In the genomic region with DNA sequence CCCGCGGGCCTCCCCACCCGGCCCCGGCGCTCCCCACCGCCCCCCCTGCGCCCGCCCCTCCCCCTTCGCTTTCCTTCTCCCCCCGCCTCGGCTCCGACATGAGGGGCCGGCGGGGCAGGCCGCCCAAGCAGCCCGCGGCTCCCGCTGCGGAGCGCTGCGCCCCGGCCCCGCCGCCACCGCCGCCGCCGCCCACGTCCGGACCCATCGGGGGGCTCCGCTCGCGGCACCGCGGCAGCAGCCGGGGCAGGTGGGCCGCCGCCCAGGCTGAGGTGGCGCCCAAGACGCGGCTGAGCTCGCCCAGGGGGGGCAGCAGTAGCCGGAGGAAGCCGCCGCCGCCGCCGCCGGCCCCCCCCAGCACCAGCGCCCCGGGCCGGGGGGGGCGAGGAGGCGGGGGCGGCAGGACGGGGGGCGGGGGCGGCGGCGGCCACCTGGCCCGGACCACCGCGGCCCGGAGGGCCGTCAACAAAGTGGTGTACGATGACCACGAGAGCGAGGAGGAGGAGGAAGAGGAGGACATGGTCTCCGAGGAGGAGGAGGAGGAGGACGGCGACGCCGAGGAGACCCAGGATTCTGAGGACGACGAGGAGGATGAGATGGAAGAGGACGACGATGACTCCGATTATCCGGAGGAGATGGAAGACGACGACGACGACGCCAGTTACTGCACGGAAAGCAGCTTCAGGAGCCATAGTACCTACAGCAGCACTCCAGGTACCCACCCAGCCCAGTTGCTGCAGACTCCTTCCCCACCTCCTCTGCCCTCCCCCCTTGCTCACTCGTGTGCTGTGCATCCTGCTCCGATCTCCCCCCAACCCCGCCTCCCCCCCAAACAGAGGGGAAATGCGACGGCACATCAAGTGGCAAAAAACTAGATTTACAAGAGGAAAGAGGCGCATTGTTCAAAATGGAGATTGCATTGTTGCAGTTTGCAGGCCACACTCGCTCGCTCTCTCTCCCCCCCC, we compare ENCODE assay signal across 8 cellular contexts. TPM values are rescaled to one million over a fixed set of nuclear protein-coding genes. Genes with fewer than 3 reads are reported as not detected.
DNase-seq lines count a peak whose midpoint lies in the region; ATAC-seq and TF ChIP-seq lines count a peak whose summit lies in the region.
"Not testable (repeated sequence)": the region's sequence is repeated elsewhere in the genome, so short reads cannot be mapped to it uniquely, and the experiment has no call there.

No MANE protein-coding gene starts in this region.

- no CpG with 5 or more reads among the region's 94 CpGs for WGBS in neuronal stem cell (ENCODE audit: extremely low coverage in 2 of 2, insufficient read length in 2 of 2, insufficient replicate concordance in 1 of 2), 2 donors

- H2BK15ac ChIP-seq in neuronal stem cell (ENCODE audit: low read length) = not testable (repeated sequence)

- H4K20me1 ChIP-seq in Loucy (ENCODE audit: insufficient read depth, low read length, poor library complexity, severe bottlenecking) = peaks cover 43% of the 10 kb centered on the region

- ATAC-seq in stimulated activated naive CD8-positive, alpha-beta T cell treated with anti-CD3 and anti-CD28 coated beads, Interleukin-15, amount 100 ng/mL, for 72 hours = peak; percentile 65

- peak overlapping the region; percentile 95 for H3K4me3 Mint-ChIP-seq in T-helper 1 cell treated with Interleukin-12 subunit alpha and Interleukin-12 subunit beta and Interleukin-4 antibody, amounts not matched to agents 30 μg/mL and 1 μg/mL, for 36 hours
- peak overlapping the region; percentile 88 for H3K4me3 Mint-ChIP-seq in activated naive CD8-positive, alpha-beta T cell treated with anti-CD3 and anti-CD28 coated beads for 36 hours
- peak overlapping the region; percentile 100 for H3K4me3 Mint-ChIP-seq in glutamatergic neuron (ENCODE audit: unreplicated experiment)
- H3K4me3 Mint-ChIP-seq in stimulated activated naive CD8-positive, alpha-beta T cell treated with anti-CD3 and anti-CD28 coated beads, Interleukin-15, amount 100 ng/mL, for 72 hours = peak overlapping the region; percentile 91 to 93

- peak overlapping the region; percentile 94 for H3K27ac Mint-ChIP-seq in T-helper 1 cell treated with Interleukin-12 subunit alpha and Interleukin-12 subunit beta and Interleukin-4 antibody, amounts not matched to agents 30 μg/mL and 1 μg/mL, for 36 hours
- peak overlapping the region; percentile 94 for H3K27ac Mint-ChIP-seq in activated naive CD8-positive, alpha-beta T cell treated with anti-CD3 and anti-CD28 coated beads for 36 hours
- peak overlapping the region; percentile 100 for H3K27ac Mint-ChIP-seq in glutamatergic neuron (ENCODE audit: unreplicated experiment)
- H3K27ac Mint-ChIP-seq in stimulated activated naive CD8-positive, alpha-beta T cell treated with anti-CD3 and anti-CD28 coated beads, Interleukin-15, amount 100 ng/mL, for 72 hours = peak overlapping the region; percentile 94 to 96

- H2AFZ ChIP-seq in Loucy (ENCODE audit: low read length) = not testable (repeated sequence)
- peak overlapping the region; percentile 99 for H2AFZ ChIP-seq in neuronal stem cell (ENCODE audit: low read length)

- H3K4me1 Mint-ChIP-seq in T-helper 1 cell treated with Interleukin-12 subunit alpha and Interleukin-12 subunit beta and Interleukin-4 antibody, amounts not matched to agents 30 μg/mL and 1 μg/mL, for 36 hours (ENCODE audit: low read depth) = peaks cover 29% of the 10 kb centered on the region
- H3K4me1 Mint-ChIP-seq in activated naive CD8-positive, alpha-beta T cell treated with anti-CD3 and anti-CD28 coated beads for 36 hours = peaks cover 39% of the 10 kb centered on the region
- peaks cover 15% of the 10 kb centered on the region for H3K4me1 Mint-ChIP-seq in glutamatergic neuron (ENCODE audit: low read depth, unreplicated experiment)
- H3K4me1 Mint-ChIP-seq in stimulated activated naive CD8-positive, alpha-beta T cell treated with anti-CD3 and anti-CD28 coated beads, Interleukin-15, amount 100 ng/mL, for 72 hours = peaks cover 33% of the 10 kb centered on the region

- H3K27me3 ChIP-seq in Loucy (ENCODE audit: insufficient read depth, low read length, poor library complexity, severe bottlenecking); neuronal stem cell (ENCODE audit: control insufficient read depth in 3 of 3, insufficient read depth in 3 of 3, low read depth in 1 of 3, low read length in 3 of 3): not testable (repeated sequence)

- H2BK120ac ChIP-seq in neuronal stem cell (ENCODE audit: low read depth, low read length) = not testable (repeated sequence)

- H3F3A ChIP-seq in Loucy (ENCODE audit: low read depth) = not testable (repeated sequence)

- not testable (repeated sequence) for H2BK12ac ChIP-seq in neuronal stem cell (ENCODE audit: low read length)

- TF ChIP-seq CTCF in Loucy (conservative IDR thresholded peaks at IDR 0.05; ENCODE audit: low read length); glutamatergic neuron (IDR thresholded peaks at IDR 0.05; ENCODE audit: partially characterized antibody, unreplicated experiment): not testable (repeated sequence)

- H3K79me1 ChIP-seq in neuronal stem cell (ENCODE audit: low read depth, low read length) = not testable (repeated sequence)

- not testable (repeated sequence) for H3K9me3 ChIP-seq in ES-I3 (ENCODE audit: control insufficient read depth, insufficient read depth, low read length); Loucy (ENCODE audit: insufficient read depth, low read depth, low read length); neuronal stem cell (replicated peaks in 1 of 2; ENCODE audit: control insufficient read depth in 2 of 2, insufficient read depth in 1 of 2, low read depth in 1 of 2, low read length in 2 of 2)

- not testable (repeated sequence) for H4K8ac ChIP-seq in neuronal stem cell (ENCODE audit: low read depth, low read length)

- peaks cover 53% of the 10 kb centered on the region for H3K79me2 ChIP-seq in Loucy (ENCODE audit: insufficient read depth, low read length)

- H3K36me3 ChIP-seq in ES-I3 (ENCODE audit: insufficient read depth, low read length); Loucy (ENCODE audit: insufficient read depth, low read length): not testable (repeated sequence)
- H3K36me3 ChIP-seq in neuronal stem cell (replicated peaks in 1 of 2; ENCODE audit: control insufficient read depth in 2 of 2, insufficient read depth in 2 of 2, low read length in 2 of 2) = peaks cover 0 to 15% of the 10 kb centered on the region in 2 donors

- peaks cover 12% of the 10 kb centered on the region for H3K27me3 Mint-ChIP-seq in T-helper 1 cell treated with Interleukin-12 subunit alpha and Interleukin-12 subunit beta and Interleukin-4 antibody, amounts not matched to agents 30 μg/mL and 1 μg/mL, for 36 hours (ENCODE audit: low read depth)
- not testable (repeated sequence) for H3K27me3 Mint-ChIP-seq in activated naive CD8-positive, alpha-beta T cell treated with anti-CD3 and anti-CD28 coated beads for 36 hours; glutamatergic neuron (ENCODE audit: unreplicated experiment); stimulated activated naive CD8-positive, alpha-beta T cell treated with anti-CD3 and anti-CD28 coated beads, Interleukin-15, amount 100 ng/mL, for 72 hours

- DNase-seq in HCEC 1CT = peak; percentile 19
- DNase-seq in activated naive CD8-positive, alpha-beta T cell treated with anti-CD3 and anti-CD28 coated beads for 36 hours = peak; percentile 62
- peak; percentile 53 for DNase-seq in glutamatergic neuron
- DNase-seq in neuronal stem cell (ENCODE audit: low spot score) = peak; percentile 47
- peak; percentile 73 to 74 for DNase-seq in stimulated activated naive CD8-positive, alpha-beta T cell treated with anti-CD3 and anti-CD28 coated beads, Interleukin-15, amount 100 ng/mL, for 72 hours

- not testable (repeated sequence) for H4K91ac ChIP-seq in neuronal stem cell (ENCODE audit: low read depth, low read length, poor library complexity)

- peak overlapping the region; percentile 37 for H3K23ac ChIP-seq in neuronal stem cell (ENCODE audit: low read depth, low read length, poor library complexity)

- not testable (repeated sequence) for H3K9me2 ChIP-seq in Loucy (replicated peaks; ENCODE audit: low read depth, low read length)

- peak overlapping the region; percentile 25 for H2AK5ac ChIP-seq in neuronal stem cell (ENCODE audit: low read depth, low read length)

- H3K4me3 ChIP-seq in Loucy (ENCODE audit: low read length, poor library complexity, severe bottlenecking) (peak overlapping the region; percentile 92), neuronal stem cell (ENCODE audit: low read length in 2 of 2) (peak overlapping the region; percentile 90 to 98)

- peak overlapping the region; percentile 94 for H3K27ac ChIP-seq in neuronal stem cell (replicated peaks; ENCODE audit: low read length)

- peak overlapping the region; percentile 90 for H3K4ac ChIP-seq in neuronal stem cell (ENCODE audit: low read length)

- not testable (repeated sequence) for H2BK5ac ChIP-seq in neuronal stem cell (ENCODE audit: low read length)

- peaks cover 20% of the 10 kb centered on the region for H3K36me3 Mint-ChIP-seq in T-helper 1 cell treated with Interleukin-12 subunit alpha and Interleukin-12 subunit beta and Interleukin-4 antibody, amounts not matched to agents 30 μg/mL and 1 μg/mL, for 36 hours (ENCODE audit: low read depth)
- H3K36me3 Mint-ChIP-seq in activated naive CD8-positive, alpha-beta T cell treated with anti-CD3 and anti-CD28 coated beads for 36 hours = peaks cover 20% of the 10 kb centered on the region
- not testable (repeated sequence) for H3K36me3 Mint-ChIP-seq in glutamatergic neuron (ENCODE audit: unreplicated experiment)

- H3K18ac ChIP-seq in neuronal stem cell (ENCODE audit: low read length) = peak overlapping the region; percentile 95

- H3K4me1 ChIP-seq in ES-I3 (ENCODE audit: insufficient read depth, low read length) = peaks cover 12% of the 10 kb centered on the region
- H3K4me1 ChIP-seq in Loucy (ENCODE audit: insufficient read depth, low read length, poor library complexity, severe bottlenecking) = peaks cover 40% of the 10 kb centered on the region
- not testable (repeated sequence) for H3K4me1 ChIP-seq in neuronal stem cell (ENCODE audit: control insufficient read depth in 2 of 2, insufficient read depth in 1 of 2, low read depth in 1 of 2, low read length in 2 of 2)

- H3K9me3 Mint-ChIP-seq in T-helper 1 cell treated with Interleukin-12 subunit alpha and Interleukin-12 subunit beta and Interleukin-4 antibody, amounts not matched to agents 30 μg/mL and 1 μg/mL, for 36 hours; activated naive CD8-positive, alpha-beta T cell treated with anti-CD3 and anti-CD28 coated beads for 36 hours; glutamatergic neuron (ENCODE audit: unreplicated experiment); stimulated activated naive CD8-positive, alpha-beta T cell treated with anti-CD3 and anti-CD28 coated beads, Interleukin-15, amount 100 ng/mL, for 72 hours: not testable (repeated sequence)

- H3K9ac ChIP-seq in ES-I3 (ENCODE audit: low read depth, low read length) = peak overlapping the region; percentile 85
- H3K9ac ChIP-seq in Loucy (ENCODE audit: low read depth, low read length, poor library complexity, severe bottlenecking) = peak overlapping the region; percentile 90
- peak overlapping the region; percentile 92 for H3K9ac ChIP-seq in neuronal stem cell (ENCODE audit: low read depth, low read length, poor library complexity)

- not testable (repeated sequence) for H3K14ac ChIP-seq in neuronal stem cell (ENCODE audit: low read length)

- H3K4me2 ChIP-seq in Loucy (ENCODE audit: low read depth, low read length, poor library complexity, severe bottlenecking) (peak overlapping the region; percentile 99), neuronal stem cell (ENCODE audit: insufficient read depth, low read length, poor library complexity, severe bottlenecking) (peak overlapping the region; percentile 51)

RNA-seq across cellular contexts. Expression of a gene that starts 0.6 kb away (rescaled TPM):
- total RNA-seq in activated naive CD8-positive, alpha-beta T cell treated with anti-CD3 and anti-CD28 coated beads for 36 hours = 10 to 100 TPM; 69.7 to 77.0 TPM
- 146 TPM for total RNA-seq in glutamatergic neuron (ENCODE audit: unreplicated experiment)
- polyA plus RNA-seq in neuronal stem cell (2013, experiment 1 of 2) = 106 TPM
- polyA plus RNA-seq in neuronal stem cell (2013, experiment 2 of 2) = 109 TPM

Comparison
In these comparisons a context has a peak if more than half of its experiments do, and no peak if none do; other contexts are left out.
1. Peak in every context shown above with its lines: DNase-seq, ATAC-seq, H3K4me3 ChIP-seq and H3K27ac ChIP-seq.
2. DNase-seq: peak in every context shown above with its lines; median percentile 74 in stimulated activated naive CD8-positive, alpha-beta T cell treated with anti-CD3 and anti-CD28 coated beads, Interleukin-15, amount 100 ng/mL, for 72 hours; 62 in activated naive CD8-positive, alpha-beta T cell treated with anti-CD3 and anti-CD28 coated beads for 36 hours; 53 in glutamatergic neuron; 47 in neuronal stem cell; 19 in HCEC 1CT.